In the genomic region with DNA sequence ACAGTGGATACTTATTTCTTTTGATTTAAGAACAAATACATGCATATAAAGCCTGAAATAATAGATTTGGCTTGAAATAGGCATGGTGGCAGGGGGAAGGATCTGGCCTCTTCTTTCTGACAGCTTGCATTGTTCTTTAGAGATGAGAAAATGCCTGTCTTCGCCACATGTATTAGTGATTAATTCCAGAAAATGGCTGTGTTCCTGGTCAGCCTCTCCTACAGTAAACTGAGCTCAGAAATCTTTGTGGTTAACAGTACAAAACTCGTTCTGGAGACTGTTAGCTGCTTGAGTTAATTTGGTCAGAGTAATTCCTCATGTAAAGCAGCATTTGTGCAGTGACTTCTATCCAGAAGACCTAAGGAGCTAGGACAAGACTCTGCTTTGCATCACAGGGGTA, we compare ENCODE assay signal across 22 cellular contexts.
DNase-seq lines count a peak whose midpoint lies in the region; ATAC-seq and TF ChIP-seq lines count a peak whose summit lies in the region.
"Had no signal": no experiment of that assay in that cellular context is flagged by ENCODE, and none has a peak within 500 bp of the region (broad histone marks: within the 10 kb centered on the region; RNA-seq: fewer than 3 reads in every experiment).

No MANE protein-coding gene starts in this region.

- H2AFZ ChIP-seq in neuron (ENCODE audit: low read depth, low read length): peak overlapping the region; percentile 26
- H2AFZ ChIP-seq: PC-9 had no signal

- DNase-seq in A673 (ENCODE audit: low spot score): peak; percentile 15
- peak; percentile 75 for DNase-seq in astrocyte of the hippocampus (ENCODE audit: low read depth, low spot score)
- peak; percentile 4 for DNase-seq in fibroblast of pulmonary artery (ENCODE audit: low read depth)
- no peak for DNase-seq in foreskin fibroblast
- DNase-seq in AG08395 (ENCODE audit: low spot score): no peak
- DNase-seq in posterior vena cava (ENCODE audit: low spot score): no peak
- DNase-seq: DMS53, GDM1, NCI-H1092, NCI-H2029, NCI-H2227 treated with DMSO at 0.1 percent for 48 hours, NCI-H510A, PC-9, RPMI8226, SHP77 had no signal

- intact Hi-C loops in A673 (cut with micrococcal nuclease; ENCODE audit: unreplicated experiment) (no loop called here), posterior vena cava (cut with DNase I) (no loop called here)

- peak overlapping the region; percentile 37 for H3K27ac ChIP-seq in A673 (ENCODE audit: low read depth, low read length, poor library complexity, severe bottlenecking)
- H3K27ac ChIP-seq: 22Rv1, HL-60, PC-9 had no signal

- H3K4me3 ChIP-seq in A673 (ENCODE audit: low read depth, low read length, poor library complexity, severe bottlenecking) (no peak overlapping the region), fibroblast of pulmonary artery (replicated peaks; ENCODE audit: low read depth, low read length) (no peak overlapping the region), neuron (ENCODE audit: low read length) (no peak overlapping the region), foreskin fibroblast (ENCODE audit: low read depth in 1 of 2, low read length in 2 of 2) (no peak overlapping the region)
- H3K4me3 ChIP-seq: HAP-1, K562, PC-9 had no signal

- TF ChIP-seq CTCF in A673 (conservative IDR thresholded peaks at IDR 0.05; ENCODE audit: low read depth, low read length) (no peak), fibroblast of pulmonary artery (IDR thresholded peaks at IDR 0.05; ENCODE audit: low read length, missing control alignments) (no peak), foreskin fibroblast (IDR thresholded peaks at IDR 0.05; ENCODE audit: low read depth, low read length) (no peak)

- H3K27me3 ChIP-seq in A673 (replicated peaks; ENCODE audit: insufficient read depth, low read depth, low read length, poor library complexity) (no peaks in the 10 kb centered on the region), neuron (ENCODE audit: insufficient read depth, low read length) (no peaks in the 10 kb centered on the region)

- POLR2A ChIA-PET in A673 (lab: Charles Lee; ENCODE audit: low non-redundant PET): interaction anchor here (0.7 kb wide), 1 partner anchor 135 kb away, joined by 5 read pairs; no protein-coding TSS in a partner anchor

- ATAC-seq in HG03521 (IDR thresholded peaks at IDR 0.05; ENCODE audit: unreplicated experiment): no peak
- ATAC-seq: HepG2, K562 had no signal

- CTCF ChIA-PET in A673 (lab: Charles Lee): no interaction called here

- H3K4me1 ChIP-seq in A673 (ENCODE audit: insufficient read depth, low read length, poor library complexity, severe bottlenecking) (peaks cover 37% of the 10 kb centered on the region), neuron (ENCODE audit: insufficient read depth, low read length) (peaks cover 25% of the 10 kb centered on the region)

- no TSS peak for BruUV-seq in A673 (replicated peaks; lab: Mats Ljungman, UMichigan)

- H3K9me3 ChIP-seq in A673 (ENCODE audit: low read depth, low read length, poor library complexity, severe bottlenecking) (no peaks in the 10 kb centered on the region), neuron (ENCODE audit: low read length) (no peaks in the 10 kb centered on the region)
- H3K9me3 ChIP-seq: HAP-1 had no signal

- H3K36me3 ChIP-seq in A673 (ENCODE audit: insufficient read depth, low read length, poor library complexity, severe bottlenecking): no peaks in the 10 kb centered on the region
- H3K36me3 ChIP-seq in neuron (ENCODE audit: insufficient read depth, low read length): no peaks in the 10 kb centered on the region
- H3K36me3 ChIP-seq: HAP-1 had no signal

Comparison
In these comparisons a context has a peak if more than half of its experiments do, and no peak if none do; other contexts are left out.
1. DNase-seq: peak in A673 (single experiment), astrocyte of the hippocampus (single experiment) and fibroblast of pulmonary artery (single experiment); none in foreskin fibroblast (0 of 2), AG08395 (single experiment) and posterior vena cava (single experiment).